ENCODE assay signal across 1 cellular context in genomic region chr3:186930143-186930638, GRCh38.
TF ChIP-seq lines count a peak whose summit lies in the region.

A gene with protein sequence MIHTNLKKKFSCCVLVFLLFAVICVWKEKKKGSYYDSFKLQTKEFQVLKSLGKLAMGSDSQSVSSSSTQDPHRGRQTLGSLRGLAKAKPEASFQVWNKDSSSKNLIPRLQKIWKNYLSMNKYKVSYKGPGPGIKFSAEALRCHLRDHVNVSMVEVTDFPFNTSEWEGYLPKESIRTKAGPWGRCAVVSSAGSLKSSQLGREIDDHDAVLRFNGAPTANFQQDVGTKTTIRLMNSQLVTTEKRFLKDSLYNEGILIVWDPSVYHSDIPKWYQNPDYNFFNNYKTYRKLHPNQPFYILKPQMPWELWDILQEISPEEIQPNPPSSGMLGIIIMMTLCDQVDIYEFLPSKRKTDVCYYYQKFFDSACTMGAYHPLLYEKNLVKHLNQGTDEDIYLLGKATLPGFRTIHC (plus strand): TSS chr3:186930526. CDS start chr3:187042704, 112,178 bp downstream.

TF ChIP-seq in GM12878, 131 proteins besides CTCF, POLR2A, EP300 and RAD21 (continued from another document and continues in another):
- TF ChIP-seq, protein P1, sequence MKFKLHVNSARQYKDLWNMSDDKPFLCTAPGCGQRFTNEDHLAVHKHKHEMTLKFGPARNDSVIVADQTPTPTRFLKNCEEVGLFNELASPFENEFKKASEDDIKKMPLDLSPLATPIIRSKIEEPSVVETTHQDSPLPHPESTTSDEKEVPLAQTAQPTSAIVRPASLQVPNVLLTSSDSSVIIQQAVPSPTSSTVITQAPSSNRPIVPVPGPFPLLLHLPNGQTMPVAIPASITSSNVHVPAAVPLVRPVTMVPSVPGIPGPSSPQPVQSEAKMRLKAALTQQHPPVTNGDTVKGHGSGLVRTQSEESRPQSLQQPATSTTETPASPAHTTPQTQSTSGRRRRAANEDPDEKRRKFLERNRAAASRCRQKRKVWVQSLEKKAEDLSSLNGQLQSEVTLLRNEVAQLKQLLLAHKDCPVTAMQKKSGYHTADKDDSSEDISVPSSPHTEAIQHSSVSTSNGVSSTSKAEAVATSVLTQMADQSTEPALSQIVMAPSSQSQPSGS (IDR thresholded peaks at IDR 0.05; ENCODE audit: low read length), result no peak
- TF ChIP-seq MEF2A (IDR thresholded peaks at IDR 0.05; ENCODE audit: insufficient read depth, low read depth, low read length) (no peak), RCOR1 (conservative IDR thresholded peaks at IDR 0.05; ENCODE audit: low read depth, low read length) (no peak), SUZ12 (IDR thresholded peaks at IDR 0.05; ENCODE audit: unreplicated experiment) (no peak), NFIC (IDR thresholded peaks at IDR 0.05; ENCODE audit: low read depth, low read length) (no peak), RUNX3 (IDR thresholded peaks at IDR 0.05; ENCODE audit: low read length) (no peak), SREBF1 (IDR thresholded peaks at IDR 0.05; ENCODE audit: low read length) (no peak), TARDBP (IDR thresholded peaks at IDR 0.05; ENCODE audit: borderline replicate concordance) (no peak), RELA (IDR thresholded peaks at IDR 0.05; ENCODE audit: borderline replicate concordance, partially characterized antibody) (no peak), BCL11A (IDR thresholded peaks at IDR 0.05; ENCODE audit: low read depth, low read length) (no peak), YY1 (IDR thresholded peaks at IDR 0.05; ENCODE audit: low read depth, low read length) (no peak), CBX3 (IDR thresholded peaks at IDR 0.05; ENCODE audit: borderline replicate concordance, low read depth) (no peak), MYB (IDR thresholded peaks at IDR 0.05; ENCODE audit: borderline replicate concordance, low read depth, low read length) (no peak), NR2C2 (IDR thresholded peaks at IDR 0.05; ENCODE audit: borderline replicate concordance, control insufficient read depth, insufficient read length, low read depth) (no peak), IRF3 (IDR thresholded peaks at IDR 0.05) (no peak), ZBTB4 (CRISPR knock-in tag; IDR thresholded peaks at IDR 0.05) (no peak), YBX1 (IDR thresholded peaks at IDR 0.05) (no peak), ASH2L (IDR thresholded peaks at IDR 0.05; ENCODE audit: borderline replicate concordance, low read depth) (no peak), IRF5 (IDR thresholded peaks at IDR 0.05; ENCODE audit: borderline replicate concordance) (no peak), DPF2 (IDR thresholded peaks at IDR 0.05) (no peak), NR2F1 (conservative IDR thresholded peaks at IDR 0.05) (no peak; the same call in none of the 2 replicates), NKRF (conservative IDR thresholded peaks at IDR 0.05) (no peak; the same call in 1 of the 2 replicates), ATF7 (IDR thresholded peaks at IDR 0.05; ENCODE audit: low read depth) (no peak), NBN (IDR thresholded peaks at IDR 0.05) (0 out of 2 replicates have a peak, but pooled peaks have one; percentile 47), CREM (IDR thresholded peaks at IDR 0.05; ENCODE audit: low read depth) (peak; percentile 60; the same call in 1 of the 2 replicates), RAD51 (IDR thresholded peaks at IDR 0.05) (no peak), SIN3A (IDR thresholded peaks at IDR 0.05; ENCODE audit: low read depth, low read length) (no peak), BCL3 (IDR thresholded peaks at IDR 0.05; ENCODE audit: borderline replicate concordance, insufficient read depth, low read depth, low read length, poor library complexity, severe bottlenecking) (no peak), ZNF24 (IDR thresholded peaks at IDR 0.05) (no peak), ZNF384 (IDR thresholded peaks at IDR 0.05; ENCODE audit: borderline replicate concordance, low read depth, low read length) (no peak), SIX5 (IDR thresholded peaks at IDR 0.05; ENCODE audit: low read depth, low read length, severe bottlenecking) (no peak), FOXK2 (IDR thresholded peaks at IDR 0.05) (no peak), CHD1 (IDR thresholded peaks at IDR 0.05; ENCODE audit: low read depth, low read length) (no peak), ZZZ3 (IDR thresholded peaks at IDR 0.05; ENCODE audit: control insufficient read depth, insufficient read length, low read depth) (no peak), SMARCA5 (IDR thresholded peaks at IDR 0.05) (peak; percentile 48; the same call in 1 of the 2 replicates), RELB (IDR thresholded peaks at IDR 0.05; ENCODE audit: low read depth) (no peak; the same call in 1 of the 2 replicates), MAX (IDR thresholded peaks at IDR 0.05; ENCODE audit: low read depth, low read length) (no peak), IKZF2 (IDR thresholded peaks at IDR 0.05) (peak; percentile 36 to 59; a peak in 1 of 4 replicates), ZBED1 (IDR thresholded peaks at IDR 0.05; ENCODE audit: borderline replicate concordance) (no peak)
- TF ChIP-seq, protein P2, sequence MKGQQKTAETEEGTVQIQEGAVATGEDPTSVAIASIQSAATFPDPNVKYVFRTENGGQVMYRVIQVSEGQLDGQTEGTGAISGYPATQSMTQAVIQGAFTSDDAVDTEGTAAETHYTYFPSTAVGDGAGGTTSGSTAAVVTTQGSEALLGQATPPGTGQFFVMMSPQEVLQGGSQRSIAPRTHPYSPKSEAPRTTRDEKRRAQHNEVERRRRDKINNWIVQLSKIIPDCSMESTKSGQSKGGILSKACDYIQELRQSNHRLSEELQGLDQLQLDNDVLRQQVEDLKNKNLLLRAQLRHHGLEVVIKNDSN (IDR thresholded peaks at IDR 0.05; ENCODE audit: borderline replicate concordance, extremely low read length, insufficient read depth, low read depth, low read length), result no peak
- TF ChIP-seq, protein P3, sequence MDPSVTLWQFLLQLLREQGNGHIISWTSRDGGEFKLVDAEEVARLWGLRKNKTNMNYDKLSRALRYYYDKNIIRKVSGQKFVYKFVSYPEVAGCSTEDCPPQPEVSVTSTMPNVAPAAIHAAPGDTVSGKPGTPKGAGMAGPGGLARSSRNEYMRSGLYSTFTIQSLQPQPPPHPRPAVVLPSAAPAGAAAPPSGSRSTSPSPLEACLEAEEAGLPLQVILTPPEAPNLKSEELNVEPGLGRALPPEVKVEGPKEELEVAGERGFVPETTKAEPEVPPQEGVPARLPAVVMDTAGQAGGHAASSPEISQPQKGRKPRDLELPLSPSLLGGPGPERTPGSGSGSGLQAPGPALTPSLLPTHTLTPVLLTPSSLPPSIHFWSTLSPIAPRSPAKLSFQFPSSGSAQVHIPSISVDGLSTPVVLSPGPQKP (IDR thresholded peaks at IDR 0.05; ENCODE audit: low read depth, low read length), result no peak
- TF ChIP-seq, protein P4, sequence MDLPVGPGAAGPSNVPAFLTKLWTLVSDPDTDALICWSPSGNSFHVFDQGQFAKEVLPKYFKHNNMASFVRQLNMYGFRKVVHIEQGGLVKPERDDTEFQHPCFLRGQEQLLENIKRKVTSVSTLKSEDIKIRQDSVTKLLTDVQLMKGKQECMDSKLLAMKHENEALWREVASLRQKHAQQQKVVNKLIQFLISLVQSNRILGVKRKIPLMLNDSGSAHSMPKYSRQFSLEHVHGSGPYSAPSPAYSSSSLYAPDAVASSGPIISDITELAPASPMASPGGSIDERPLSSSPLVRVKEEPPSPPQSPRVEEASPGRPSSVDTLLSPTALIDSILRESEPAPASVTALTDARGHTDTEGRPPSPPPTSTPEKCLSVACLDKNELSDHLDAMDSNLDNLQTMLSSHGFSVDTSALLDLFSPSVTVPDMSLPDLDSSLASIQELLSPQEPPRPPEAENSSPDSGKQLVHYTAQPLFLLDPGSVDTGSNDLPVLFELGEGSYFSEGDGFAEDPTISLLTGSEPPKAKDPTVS (IDR thresholded peaks at IDR 0.05; ENCODE audit: low read depth, low read length), result no peak
